12 cellular contexts compared by ENCODE assay signal in genomic region chr1:175824079-175824478, GRCh38.
DNase-seq lines count a peak whose midpoint lies in the region; ATAC-seq, FAIRE-seq and TF ChIP-seq lines count a peak whose summit lies in the region.
"Had no signal": no experiment of that assay in that cellular context is flagged by ENCODE, and none has a peak within 500 bp of the region (broad histone marks: within the 10 kb centered on the region; RNA-seq: fewer than 3 reads in every experiment).

No MANE protein-coding gene starts in this region.

- peak in 1 of 2 experiments; percentile 57; a peak in 3 of 4 replicates for TF ChIP-seq RAD21 in K562 (CRISPR knock-in tag; conservative IDR thresholded peaks at IDR 0.05 in 1 of 2, IDR thresholded peaks at IDR 0.05 in 1 of 2)

- H3K4me3 ChIP-seq in KMS-11 (IDR thresholded peaks at IDR 0.05; ENCODE audit: insufficient read depth, low read depth, low read length) (no peak overlapping the region), K562 (no peak overlapping the region), prostate gland (no peak overlapping the region), sigmoid colon (no peak overlapping the region)
- H3K4me3 ChIP-seq: SJSA1 had no signal

- BruUV-seq in K562 (replicated peaks; lab: Mats Ljungman, UMichigan), result no TSS peak

- H2AFZ ChIP-seq in KMS-11 (ENCODE audit: low read depth) (no peak overlapping the region), K562 (ENCODE audit: low read depth, low read length) (no peak overlapping the region)

- TF ChIP-seq CTCF in GM10248 (IDR thresholded peaks at IDR 0.05; ENCODE audit: control extremely low read depth, extremely low read depth, low read depth, missing control alignments) (peak; percentile 30), KMS-11 (conservative IDR thresholded peaks at IDR 0.05; ENCODE audit: low read depth, low read length) (peak; percentile 66), K562 (IDR thresholded peaks at IDR 0.05 in 2 of 3, conservative IDR thresholded peaks at IDR 0.05 in 1 of 3; ENCODE audit: insufficient read depth in 2 of 3, low read depth in 1 of 3, low read length in 3 of 3) (peak; percentile 68 to 73 (median 70)), neural crest cell (conservative IDR thresholded peaks at IDR 0.05) (peak; percentile 31), prostate gland (IDR thresholded peaks at IDR 0.05) (no peak), sigmoid colon (IDR thresholded peaks at IDR 0.05) (no peak)

- in situ Hi-C loops in K562 (cut with MboI), result no loop called here

- H3K27me3 ChIP-seq in KMS-11 (ENCODE audit: insufficient read depth, low read depth) (no peaks in the 10 kb centered on the region), K562 (ENCODE audit: control insufficient read depth in 2 of 2, insufficient read depth in 2 of 2, low read length in 2 of 2) (no peaks in the 10 kb centered on the region), prostate gland (replicated peaks; ENCODE audit: insufficient read depth) (no peaks in the 10 kb centered on the region), sigmoid colon (no peaks in the 10 kb centered on the region)
- H3K27me3 ChIP-seq: SJSA1 had no signal

- no peak for TF ChIP-seq EP300 in K562 (IDR thresholded peaks at IDR 0.05; ENCODE audit: low read length)
- TF ChIP-seq EP300 in sigmoid colon (IDR thresholded peaks at IDR 0.05), result no peak

- H3K36me3 ChIP-seq in KMS-11 (ENCODE audit: insufficient read depth) (no peaks in the 10 kb centered on the region), K562 (ENCODE audit: control insufficient read depth, insufficient read depth, low read length) (no peaks in the 10 kb centered on the region), prostate gland (no peaks in the 10 kb centered on the region), sigmoid colon (no peaks in the 10 kb centered on the region)
- H3K36me3 ChIP-seq: SJSA1 had no signal

- DNase-seq in GM10248 (ENCODE audit: extremely low spot score) (no peak), K562 (ENCODE audit: extremely low read depth in 1 of 4, low spot score in 3 of 4) (peak; percentile 21 to 58 (median 28)), neural crest cell (ENCODE audit: low read depth, low spot score) (no peak), medulla oblongata (ENCODE audit: extremely low spot score) (no peak), T-helper 17 cell (no peak), prostate gland (ENCODE audit: low spot score) (no peak), sigmoid colon (no peak)
- DNase-seq: naive B cell had no signal

- H3K9me3 ChIP-seq in K562 (replicated peaks; ENCODE audit: control insufficient read depth, insufficient read depth, low read depth, low read length), result no peaks in the 10 kb centered on the region
- H3K9me3 ChIP-seq in T-helper 17 cell (ENCODE audit: control insufficient read depth, low read length, poor library complexity, severe bottlenecking), result no peaks in the 10 kb centered on the region
- H3K9me3 ChIP-seq in prostate gland, result no peaks in the 10 kb centered on the region
- H3K9me3 ChIP-seq in sigmoid colon, result peaks cover 0 to 3% (median 0%) of the 10 kb centered on the region in 4 donors
- H3K9me3 ChIP-seq: SJSA1 had no signal

- CTCF ChIA-PET in GM10248 (lab: Yijun Ruan, JAX), result interaction anchor here (0.7 to 1.6 kb wide), 6 partner anchors 11 to 672 kb away, joined by 3 to 8 read pairs (median 4); no protein-coding TSS in a partner anchor
- CTCF ChIA-PET in K562 (lab: Yijun Ruan, JAX; ENCODE audit: low intra/inter-chr PET ratio), result no interaction called here

- H3K9ac ChIP-seq in KMS-11 (no peak overlapping the region), K562 (ENCODE audit: insufficient read depth in 1 of 2, low read depth in 2 of 2, low read length in 2 of 2) (no peak overlapping the region)

- H3K4me1 ChIP-seq in KMS-11 (ENCODE audit: low read depth, poor library complexity, severe bottlenecking) (no peaks in the 10 kb centered on the region), K562 (replicated peaks in 1 of 2; ENCODE audit: control insufficient read depth in 2 of 2, insufficient read depth in 2 of 2, low read length in 2 of 2) (no peaks in the 10 kb centered on the region), prostate gland (replicated peaks) (no peaks in the 10 kb centered on the region), sigmoid colon (no peaks in the 10 kb centered on the region)
- H3K4me1 ChIP-seq: SJSA1 had no signal

- 0% methylated on average over 3 of the region's 3 CpGs for WGBS in K562 (ENCODE audit: insufficient coverage, low coverage, missing lambda C conversion rate)
- 64% methylated on average over 3 of the region's 3 CpGs for WGBS in prostate gland
- 77 to 82% methylated on average over 3 of the region's 3 CpGs for WGBS in sigmoid colon, 2 donors

- H3K9me1 ChIP-seq in K562 (ENCODE audit: control insufficient read depth, insufficient read depth, low read length), result no peaks in the 10 kb centered on the region

- H3K4me1 Mint-ChIP-seq in neural crest cell, result peaks cover 15% of the 10 kb centered on the region
- no peaks in the 10 kb centered on the region for H3K4me1 Mint-ChIP-seq in T-helper 17 cell
- H3K4me1 Mint-ChIP-seq: IgD-negative memory B cell, naive B cell had no signal

- no peak overlapping the region for H3K4me2 ChIP-seq in KMS-11
- H3K4me2 ChIP-seq in K562 (ENCODE audit: insufficient read depth, low read length), result no peak overlapping the region

- FAIRE-seq in K562 (lab: Jason Lieb, UNC), result peak; percentile 80

- intact Hi-C loops in K562 (cut with micrococcal nuclease), result loop anchor here (5.0 to 10.0 kb wide), 3 partner anchors 248 to 452 kb away; no protein-coding TSS in a partner anchor
- intact Hi-C loops in prostate gland (cut with DNase I), result no loop called here
- intact Hi-C loops in sigmoid colon (cut with DNase I), result no loop called here

- H3K79me2 ChIP-seq in KMS-11 (ENCODE audit: insufficient read depth, low read depth) (no peaks in the 10 kb centered on the region), K562 (ENCODE audit: control insufficient read depth, insufficient read depth, low read length) (no peaks in the 10 kb centered on the region)

- H3K27me3 Mint-ChIP-seq in neural crest cell (ENCODE audit: low read depth) (peaks cover 2% of the 10 kb centered on the region), T-helper 17 cell (peaks cover 5% of the 10 kb centered on the region)

- TF ChIP-seq POLR2A in K562 (conservative IDR thresholded peaks at IDR 0.05), result no peak
- no peak for TF ChIP-seq POLR2A in prostate gland (IDR thresholded peaks at IDR 0.05)
- no peak for TF ChIP-seq POLR2A in sigmoid colon (IDR thresholded peaks at IDR 0.05)

- H3K36me3 Mint-ChIP-seq in neural crest cell (ENCODE audit: low read depth) (peaks cover 10% of the 10 kb centered on the region), T-helper 17 cell (ENCODE audit: low read depth) (no peaks in the 10 kb centered on the region)
- H3K36me3 Mint-ChIP-seq: activated naive CD8-positive, alpha-beta T cell; IgD-negative memory B cell had no signal

- H3K4me3 Mint-ChIP-seq in neural crest cell (no peak overlapping the region), T-helper 17 cell (no peak overlapping the region)
- H3K4me3 Mint-ChIP-seq: activated naive CD8-positive, alpha-beta T cell; naive B cell had no signal

- ATAC-seq in K562 (peak; percentile 78), T-helper 17 cell (no peak)

- POLR2A ChIA-PET in GM10248 (lab: Yijun Ruan, JAX), result no interaction called here
- POLR2A ChIA-PET in K562 (lab: Yijun Ruan, JAX), result no interaction called here

- H3K27ac Mint-ChIP-seq in neural crest cell (ENCODE audit: unreplicated experiment) (no peak overlapping the region), T-helper 17 cell (no peak overlapping the region)
- H3K27ac Mint-ChIP-seq: activated naive CD8-positive, alpha-beta T cell; IgD-negative memory B cell; naive B cell had no signal

- H4K20me1 ChIP-seq in KMS-11 (ENCODE audit: insufficient read depth) (no peaks in the 10 kb centered on the region), K562 (replicated peaks; ENCODE audit: control insufficient read depth, insufficient read depth, low read length) (no peaks in the 10 kb centered on the region)

- peaks cover 17% of the 10 kb centered on the region for H3K9me3 Mint-ChIP-seq in neural crest cell

- H3K27ac ChIP-seq in KMS-11 (no peak overlapping the region), K562 (ENCODE audit: extremely low read depth, low read depth, low read length) (no peak overlapping the region), prostate gland (no peak overlapping the region), sigmoid colon (no peak overlapping the region)
- H3K27ac ChIP-seq: SJSA1 had no signal

TF ChIP-seq in K562, 482 proteins besides CTCF, POLR2A, EP300 and RAD21:
- TF ChIP-seq JUND (IDR thresholded peaks at IDR 0.05; ENCODE audit: borderline replicate concordance, low read depth, low read length) (0 out of 2 replicates have a peak, but pooled peaks have one; percentile 4), JUND (tag; IDR thresholded peaks at IDR 0.05; ENCODE audit: borderline replicate concordance, low read depth, low read length) (no peak), ZNF3 (CRISPR knock-in tag; IDR thresholded peaks at IDR 0.05) (no peak), SMC3 (conservative IDR thresholded peaks at IDR 0.05; ENCODE audit: insufficient read depth, low read depth, low read length) (peak; percentile 50; the same call in 1 of the 2 replicates), NCOA4 (IDR thresholded peaks at IDR 0.05; ENCODE audit: partially characterized antibody) (no peak)

Comparison
In these comparisons a context has a peak if more than half of its experiments do, and no peak if none do; other contexts are left out.
1. DNase-seq: peak in K562 (4 of 4); none in GM10248 (single experiment), neural crest cell (single experiment), medulla oblongata (single experiment), T-helper 17 cell (0 of 3), prostate gland (single experiment) and sigmoid colon (single experiment).
2. CTCF ChIP-seq: peak in GM10248 (single experiment), KMS-11 (single experiment), K562 (3 of 3) and neural crest cell (single experiment); none in prostate gland (0 of 4) and sigmoid colon (0 of 4).